ENCODE assay signal across 16 cellular contexts in genomic region chr15:78006567-78007205, GRCh38.
DNase-seq lines count a peak whose midpoint lies in the region; ATAC-seq, FAIRE-seq and TF ChIP-seq lines count a peak whose summit lies in the region.
"Had no signal": no experiment of that assay in that cellular context is flagged by ENCODE, and none has a peak within 500 bp of the region (broad histone marks: within the 10 kb centered on the region; RNA-seq: fewer than 3 reads in every experiment).

No MANE protein-coding gene starts in this region.

- intact Hi-C loops in K562 (cut with micrococcal nuclease): no loop called here
- intact Hi-C loops in CD4-positive, alpha-beta T cell (cut with DNase I, micrococcal nuclease): no loop called here

- no peak for TF ChIP-seq EP300 in K562 (IDR thresholded peaks at IDR 0.05; ENCODE audit: low read length)

- H3K27ac ChIP-seq in K562 (ENCODE audit: extremely low read depth, low read depth, low read length): no peak overlapping the region
- no peak overlapping the region for H3K27ac ChIP-seq in CD4-positive, alpha-beta T cell (ENCODE audit: low read depth, low read length)
- H3K27ac ChIP-seq: SK-N-MC had no signal

- no peaks in the 10 kb centered on the region for H3K27me3 ChIP-seq in K562 (ENCODE audit: control insufficient read depth in 2 of 2, insufficient read depth in 2 of 2, low read length in 2 of 2)
- H3K27me3 ChIP-seq in CD4-positive, alpha-beta T cell (ENCODE audit: control insufficient read depth, insufficient read depth, low read length): no peaks in the 10 kb centered on the region

- no peaks in the 10 kb centered on the region; a peak in 1 of 5 replicates for H3K4me1 ChIP-seq in K562 (replicated peaks in 1 of 2; ENCODE audit: control insufficient read depth in 2 of 2, insufficient read depth in 2 of 2, low read length in 2 of 2)

- CTCF ChIA-PET in K562 (lab: Yijun Ruan, JAX; ENCODE audit: low intra/inter-chr PET ratio): no interaction called here
- CTCF ChIA-PET in CD4-positive, alpha-beta T cell (lab: Charles Lee): interaction anchor here (1.0 kb wide), 1 partner anchor 102 kb away, joined by 3 read pairs; no protein-coding TSS in a partner anchor

- H3K4me1 Mint-ChIP-seq in activated T-cell treated with anti-CD3 and anti-CD28 coated beads, Interleukin-2, amount 50 U/mL, for 24 hours (ENCODE audit: low read depth): peaks cover 10% of the 10 kb centered on the region
- peaks cover 9% of the 10 kb centered on the region for H3K4me1 Mint-ChIP-seq in activated T-cell treated with anti-CD3 and anti-CD28 coated beads, Interleukin-2, amount 50 U/mL, for 4 hours (ENCODE audit: low read depth)
- peaks cover 22% of the 10 kb centered on the region for H3K4me1 Mint-ChIP-seq in CD4-positive, alpha-beta T cell (ENCODE audit: low read depth)

- ATAC-seq in activated T-cell treated with anti-CD3 and anti-CD28 coated beads, Interleukin-2, amount 50 U/mL, for 4 hours: no peak
- no peak for ATAC-seq in K562
- no peak for ATAC-seq in CD4-positive, alpha-beta T cell (ENCODE audit: poor library complexity)
- no peak for ATAC-seq in GM21526 (IDR thresholded peaks at IDR 0.05; ENCODE audit: low FRiP score, unreplicated experiment)

- H3K4me2 ChIP-seq in K562 (ENCODE audit: insufficient read depth, low read length): no peak overlapping the region

- H3K4me3 Mint-ChIP-seq in activated T-cell treated with anti-CD3 and anti-CD28 coated beads, Interleukin-2, amount 50 U/mL, for 24 hours: no peak overlapping the region
- H3K4me3 Mint-ChIP-seq in activated T-cell treated with anti-CD3 and anti-CD28 coated beads, Interleukin-2, amount 50 U/mL, for 4 hours: no peak overlapping the region
- H3K4me3 Mint-ChIP-seq in CD4-positive, alpha-beta T cell: no peak overlapping the region
- H3K4me3 Mint-ChIP-seq: mesothelial cell of epicardium had no signal

- H3K9ac ChIP-seq in K562 (ENCODE audit: insufficient read depth in 1 of 2, low read depth in 2 of 2, low read length in 2 of 2): no peak overlapping the region

- in situ Hi-C loops in K562 (cut with MboI): no loop called here

- POLR2A ChIA-PET in K562 (lab: Yijun Ruan, JAX): no interaction called here
- POLR2A ChIA-PET in CD4-positive, alpha-beta T cell (lab: Charles Lee): interaction anchor here (0.8 kb wide), 1 partner anchor 44 kb away, joined by 3 read pairs; no protein-coding TSS in a partner anchor

- peaks cover 8% of the 10 kb centered on the region for H3K9me1 ChIP-seq in K562 (ENCODE audit: control insufficient read depth, insufficient read depth, low read length)

- no peak for DNase-seq in activated T-cell treated with anti-CD3 and anti-CD28 coated beads, Interleukin-2, amount 50 U/mL, for 24 hours
- no peak for DNase-seq in activated T-cell treated with anti-CD3 and anti-CD28 coated beads, Interleukin-2, amount 50 U/mL, for 4 hours
- DNase-seq in K562 (ENCODE audit: extremely low read depth in 1 of 4, low spot score in 3 of 4): no peak
- peak; percentile 73 for DNase-seq in mucosa of gallbladder (ENCODE audit: low spot score)
- peak; percentile 29 for DNase-seq in superior temporal gyrus (ENCODE audit: extremely low spot score)
- DNase-seq in A172 (ENCODE audit: low spot score): no peak
- DNase-seq in CD4-positive, alpha-beta T cell: no peak
- DNase-seq: activated CD4-positive, CD25-positive, alpha-beta regulatory T cell; activated effector memory CD4-positive, alpha-beta T cell treated with Interleukin-2 at 50 U/mL for 16 hours; cerebellar nuclear complex; DMS 273 treated with DMSO at 0.1 percent for 48 hours; KG1; NCI-H1694 treated with DMSO at 0.1 percent for 48 hours had no signal

- no TSS peak for BruUV-seq in K562 (replicated peaks; lab: Mats Ljungman, UMichigan)

- TF ChIP-seq POLR2A in K562 (conservative IDR thresholded peaks at IDR 0.05): no peak

- H3K9me3 ChIP-seq in K562 (replicated peaks; ENCODE audit: control insufficient read depth, insufficient read depth, low read depth, low read length): no peaks in the 10 kb centered on the region
- no peaks in the 10 kb centered on the region for H3K9me3 ChIP-seq in CD4-positive, alpha-beta T cell (ENCODE audit: control insufficient read depth, low read length)

- peaks cover 19% of the 10 kb centered on the region; the same call in 2 of the 3 replicates for H3K36me3 ChIP-seq in K562 (ENCODE audit: control insufficient read depth, insufficient read depth, low read length)

- H2AFZ ChIP-seq in K562 (ENCODE audit: low read depth, low read length): no peak overlapping the region

- H3K36me3 Mint-ChIP-seq in activated T-cell treated with anti-CD3 and anti-CD28 coated beads, Interleukin-2, amount 50 U/mL, for 24 hours (ENCODE audit: low read depth): peaks cover 90% of the 10 kb centered on the region
- peaks cover 25% of the 10 kb centered on the region for H3K36me3 Mint-ChIP-seq in activated T-cell treated with anti-CD3 and anti-CD28 coated beads, Interleukin-2, amount 50 U/mL, for 4 hours (ENCODE audit: insufficient read depth)
- H3K36me3 Mint-ChIP-seq in CD4-positive, alpha-beta T cell (ENCODE audit: low read depth): peaks cover 84% of the 10 kb centered on the region

- H4K20me1 ChIP-seq in K562 (replicated peaks; ENCODE audit: control insufficient read depth, insufficient read depth, low read length): peaks cover 10% of the 10 kb centered on the region; the same call in 1 of the 2 replicates

- H3K79me2 ChIP-seq in K562 (ENCODE audit: control insufficient read depth, insufficient read depth, low read length): no peaks in the 10 kb centered on the region

- H3K27ac Mint-ChIP-seq in activated T-cell treated with anti-CD3 and anti-CD28 coated beads, Interleukin-2, amount 50 U/mL, for 24 hours: peak overlapping the region; percentile 76
- no peak overlapping the region for H3K27ac Mint-ChIP-seq in CD4-positive, alpha-beta T cell
- H3K27ac Mint-ChIP-seq: mesothelial cell of epicardium had no signal

- no peak for FAIRE-seq in K562 (lab: Jason Lieb, UNC)

- no peak for TF ChIP-seq CTCF in K562 (IDR thresholded peaks at IDR 0.05 in 2 of 3, conservative IDR thresholded peaks at IDR 0.05 in 1 of 3; ENCODE audit: insufficient read depth in 2 of 3, low read depth in 1 of 3, low read length in 3 of 3)
- TF ChIP-seq CTCF in CD4-positive, alpha-beta T cell (IDR thresholded peaks at IDR 0.05): no peak

- H3K9me3 Mint-ChIP-seq in activated T-cell treated with anti-CD3 and anti-CD28 coated beads, Interleukin-2, amount 50 U/mL, for 24 hours: no peaks in the 10 kb centered on the region
- H3K9me3 Mint-ChIP-seq in activated T-cell treated with anti-CD3 and anti-CD28 coated beads, Interleukin-2, amount 50 U/mL, for 4 hours: no peaks in the 10 kb centered on the region
- no peaks in the 10 kb centered on the region for H3K9me3 Mint-ChIP-seq in CD4-positive, alpha-beta T cell
- H3K9me3 Mint-ChIP-seq: mesothelial cell of epicardium had no signal

- 66% methylated on average over 13 of the region's 13 CpGs for WGBS in K562 (ENCODE audit: insufficient coverage, low coverage, missing lambda C conversion rate)

- H3K4me3 ChIP-seq in K562: no peak overlapping the region
- H3K4me3 ChIP-seq: SK-N-MC had no signal

- H3K27me3 Mint-ChIP-seq in activated T-cell treated with anti-CD3 and anti-CD28 coated beads, Interleukin-2, amount 50 U/mL, for 24 hours: no peaks in the 10 kb centered on the region
- no peaks in the 10 kb centered on the region for H3K27me3 Mint-ChIP-seq in activated T-cell treated with anti-CD3 and anti-CD28 coated beads, Interleukin-2, amount 50 U/mL, for 4 hours (ENCODE audit: low read depth)
- H3K27me3 Mint-ChIP-seq in CD4-positive, alpha-beta T cell: no peaks in the 10 kb centered on the region

- TF ChIP-seq RAD21 in K562 (CRISPR knock-in tag; conservative IDR thresholded peaks at IDR 0.05 in 1 of 2, IDR thresholded peaks at IDR 0.05 in 1 of 2): no peak

TF ChIP-seq in K562, 482 proteins besides CTCF, POLR2A, EP300 and RAD21:
- TF ChIP-seq BCLAF1 (IDR thresholded peaks at IDR 0.05; ENCODE audit: borderline replicate concordance in 1 of 2, control insufficient read depth in 1 of 2, low read depth in 2 of 2, low read length in 1 of 2) (no peak), NFIC (IDR thresholded peaks at IDR 0.05) (peak; percentile 78), BRD9 (IDR thresholded peaks at IDR 0.05; ENCODE audit: low read depth, partially characterized antibody) (no peak)

Comparison
In these comparisons a context has a peak if more than half of its experiments do, and no peak if none do; other contexts are left out.
1. DNase-seq: peak in mucosa of gallbladder (single experiment) and superior temporal gyrus (single experiment); none in activated T-cell treated with anti-CD3 and anti-CD28 coated beads, Interleukin-2, amount 50 U/mL, for 24 hours (single experiment), activated T-cell treated with anti-CD3 and anti-CD28 coated beads, Interleukin-2, amount 50 U/mL, for 4 hours (single experiment), K562 (0 of 4), A172 (single experiment) and CD4-positive, alpha-beta T cell (0 of 10).